11 cellular contexts compared by ENCODE assay signal in the genomic region with DNA sequence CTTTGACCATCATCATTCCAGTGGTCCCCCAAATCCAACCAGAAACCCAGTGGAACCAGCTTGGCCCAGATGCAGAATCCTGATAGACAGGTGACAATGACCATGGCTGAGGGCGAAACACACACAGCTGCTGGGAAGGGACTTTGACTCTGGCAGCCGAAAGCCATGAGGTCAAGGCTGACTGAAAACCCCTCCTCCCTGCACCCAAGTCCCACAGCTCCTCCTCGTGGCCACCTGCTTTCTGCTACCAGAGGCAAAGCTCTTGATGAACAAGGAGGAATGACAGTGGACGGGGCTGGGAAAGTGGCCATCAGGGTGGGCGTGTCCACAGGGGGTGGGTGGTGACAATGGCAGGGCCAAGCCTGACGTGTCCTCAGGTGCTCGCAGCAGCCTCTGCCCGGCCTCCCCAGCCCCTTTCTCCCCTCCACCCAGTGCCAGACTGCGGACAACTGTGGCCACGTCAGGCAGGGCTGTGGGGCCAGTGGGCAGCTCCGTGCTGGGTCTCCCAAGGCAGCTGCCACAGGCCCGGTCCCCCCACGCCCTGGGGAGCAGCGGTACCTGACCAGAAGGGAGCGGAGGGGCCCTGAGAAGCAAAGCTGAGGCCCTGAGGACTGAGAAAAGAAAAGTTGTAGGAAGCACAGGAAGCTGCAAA. TPM values are rescaled to one million over a fixed set of nuclear protein-coding genes. Genes with fewer than 3 reads are reported as not detected.
DNase-seq lines count a peak whose midpoint lies in the region; ATAC-seq and TF ChIP-seq lines count a peak whose summit lies in the region.
"Had no signal": no experiment of that assay in that cellular context is flagged by ENCODE, and none has a peak within 500 bp of the region (broad histone marks: within the 10 kb centered on the region; RNA-seq: fewer than 3 reads in every experiment).

No MANE protein-coding gene starts in this region.

- no peak for ATAC-seq in GM18519 (IDR thresholded peaks at IDR 0.05; ENCODE audit: low FRiP score, unreplicated experiment)
- ATAC-seq in GM21576 (IDR thresholded peaks at IDR 0.05; ENCODE audit: unreplicated experiment) = no peak
- ATAC-seq: T-cell had no signal

- CTCF ChIA-PET in OCI-LY7 (lab: Charles Lee; ENCODE audit: unreplicated experiment) = no interaction called here

- H3K27ac ChIP-seq in OCI-LY7 (ENCODE audit: low read depth, low read length, poor library complexity, severe bottlenecking) (no peak overlapping the region), substantia nigra (ENCODE audit: low read depth, low read length, poor library complexity, severe bottlenecking) (no peak overlapping the region)

- H3K36me3 ChIP-seq in OCI-LY7 (ENCODE audit: insufficient read depth, low read length) = peaks cover 36% of the 10 kb centered on the region

- BruUV-seq in OCI-LY7 (replicated peaks; lab: Mats Ljungman, UMichigan) = no TSS peak

- peak; percentile 26 for DNase-seq in NCI-H1694 (lab: John Stamatoyannopoulos, UW)
- DNase-seq in NCI-H1694 treated with DMSO at 0.1 percent for 48 hours (lab: John Stamatoyannopoulos, UW) = no peak
- no peak for DNase-seq in OCI-LY7 (ENCODE audit: low spot score)
- peak; percentile 68 for DNase-seq in cardiac septum (ENCODE audit: low spot score)
- no peak for DNase-seq in retinal pigment epithelial cell (ENCODE audit: low read depth)
- DNase-seq in substantia nigra (lab: John Stamatoyannopoulos, UW) = no peak
- DNase-seq: NCI-H2171 treated with DMSO at 0.1 percent for 48 hours had no signal

- no peaks in the 10 kb centered on the region for H3K79me2 ChIP-seq in OCI-LY7 (ENCODE audit: insufficient read depth, low read depth, low read length)

- H3K4me3 ChIP-seq in OCI-LY7 (ENCODE audit: low read depth, low read length, poor library complexity, severe bottlenecking) (no peak overlapping the region), retinal pigment epithelial cell (ENCODE audit: low read length) (no peak overlapping the region)
- H3K4me3 ChIP-seq: lung had no signal

- H2AFZ ChIP-seq in OCI-LY7 (ENCODE audit: low read length) = no peak overlapping the region

- intact Hi-C loops in OCI-LY7 (cut with micrococcal nuclease; ENCODE audit: unreplicated experiment) = no loop called here
- intact Hi-C loops in cardiac septum (cut with DNase I) = no loop called here

- TF ChIP-seq CTCF in OCI-LY7 (conservative IDR thresholded peaks at IDR 0.05; ENCODE audit: low read length) (peak; percentile 51), retinal pigment epithelial cell (conservative IDR thresholded peaks at IDR 0.05; ENCODE audit: low read depth, low read length) (peak; percentile 20)

- POLR2A ChIA-PET in OCI-LY7 (lab: Charles Lee) = no interaction called here

- no peaks in the 10 kb centered on the region for H3K9me2 ChIP-seq in OCI-LY7 (ENCODE audit: insufficient read depth, low read length)

- H3K9me3 ChIP-seq in OCI-LY7 (ENCODE audit: low read length) = peaks cover 12% of the 10 kb centered on the region; the same call in 1 of the 2 replicates

- no peak overlapping the region for H3K4me2 ChIP-seq in OCI-LY7 (ENCODE audit: low read length)

- H3K4me1 ChIP-seq in OCI-LY7 (ENCODE audit: insufficient read depth, low read length, poor library complexity, severe bottlenecking) = no peaks in the 10 kb centered on the region

- H4K20me1 ChIP-seq in OCI-LY7 (ENCODE audit: insufficient read depth, low read length) = no peaks in the 10 kb centered on the region

RNA-seq across cellular contexts. Expression of a gene that starts 30.8 kb away (rescaled TPM):
- total RNA-seq in OCI-LY7 (2014; rRNA removed; shearing (Covaris generic)) = 52.3 and 60.8 TPM in 2 replicates
- total RNA-seq in OCI-LY7 (2022) = 39.4 and 42.8 TPM in 2 replicates
- total RNA-seq in cardiac septum = 1.3 TPM

Comparison
In these comparisons a context has a peak if more than half of its experiments do, and no peak if none do; other contexts are left out.
1. DNase-seq: peak in NCI-H1694 (single experiment) and cardiac septum (single experiment); none in NCI-H1694 treated with DMSO at 0.1 percent for 48 hours (single experiment), OCI-LY7 (single experiment), retinal pigment epithelial cell (single experiment) and substantia nigra (0 of 49).
2. RNA of a gene that starts 30.8 kb away (total RNA-seq): 39.4 to 60.8 TPM in OCI-LY7; 1.3 TPM in cardiac septum (single experiment); every median in the first group is over 10 times any median in the second.